In the genomic region with DNA sequence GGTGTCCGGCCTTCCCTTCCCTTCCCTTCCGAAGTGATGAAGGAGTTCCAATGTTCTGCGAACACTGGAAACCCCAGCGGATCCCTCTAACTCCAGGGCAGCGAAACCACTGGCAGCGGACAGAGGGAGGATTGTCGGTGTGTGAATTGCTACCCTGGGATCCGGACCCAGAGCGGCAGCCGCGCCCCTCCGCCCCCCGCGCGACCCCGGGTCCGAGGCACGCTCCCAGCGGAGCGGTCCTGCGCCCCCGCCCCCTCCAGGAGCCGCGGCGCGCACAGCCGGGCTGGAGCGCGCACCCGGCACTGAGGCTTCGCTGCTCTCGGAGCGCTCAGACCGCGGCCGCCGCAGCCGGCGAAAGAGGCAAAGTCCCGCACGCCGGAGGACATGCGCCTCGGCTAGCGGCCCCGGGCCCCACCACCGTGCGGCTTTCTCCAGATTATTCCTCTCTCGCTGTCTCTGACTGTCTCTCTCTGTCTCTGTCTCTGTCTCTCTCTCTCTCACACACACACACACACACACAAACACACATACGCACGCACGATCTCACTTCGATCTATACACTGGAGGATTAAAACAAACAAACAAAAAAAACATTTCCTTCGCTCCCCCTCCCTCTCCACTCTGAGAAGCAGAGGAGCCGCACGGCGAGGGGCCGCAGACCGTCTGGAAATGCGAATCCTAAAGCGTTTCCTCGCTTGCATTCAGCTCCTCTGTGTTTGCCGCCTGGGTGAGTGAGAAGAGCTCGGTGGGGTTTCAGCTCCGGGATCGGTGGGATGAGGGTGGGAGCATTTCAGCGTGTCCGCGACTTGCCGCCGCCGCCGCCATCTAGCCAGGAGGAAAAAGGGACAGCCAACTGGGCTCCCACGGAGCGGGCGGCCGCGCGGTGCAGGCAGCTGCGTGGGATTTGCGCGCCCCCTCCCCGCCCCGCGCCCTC, we compare ENCODE assay signal across 9 cellular contexts. TPM values are rescaled to one million over a fixed set of nuclear protein-coding genes. Genes with fewer than 3 reads are reported as not detected.
DNase-seq lines count a peak whose midpoint lies in the region; ATAC-seq, FAIRE-seq and TF ChIP-seq lines count a peak whose summit lies in the region.
"Had no signal": no experiment of that assay in that cellular context is flagged by ENCODE, and none has a peak within 500 bp of the region (broad histone marks: within the 10 kb centered on the region; RNA-seq: fewer than 3 reads in every experiment).

TSS of gene PTPRZ1 (plus strand) at position 331 of the 934 bp plus-strand sequence. CDS start at position 670, 339 bp downstream.

- H3K4me1 ChIP-seq in liver (ENCODE audit: control insufficient read depth in 4 of 4, insufficient read depth in 4 of 4, low read length in 3 of 4): peaks cover 2 to 20% (median 10%) of the 10 kb centered on the region in 4 donors

- H3K36me3 ChIP-seq in liver (ENCODE audit: control insufficient read depth in 4 of 4, insufficient read depth in 3 of 4, low read depth in 1 of 4, low read length in 3 of 4): no peaks in the 10 kb centered on the region

- intact Hi-C loops in dorsolateral prefrontal cortex (cut with DNase I): loop anchor here in 1 of 2 donors (5.0 kb wide), 1 partner anchor 36 kb away; no protein-coding TSS in a partner anchor

- H3K4me3 ChIP-seq in dorsolateral prefrontal cortex: peak within 1 kb of the TSS; percentile 39 to 81 (median 62)
- peak within 1 kb of the TSS; percentile 59 to 64 (median 60) for H3K4me3 ChIP-seq in liver (ENCODE audit: low read depth in 1 of 3, low read length in 3 of 3)

- peak; percentile 25 for DNase-seq in NCI-H2196 (lab: John Stamatoyannopoulos, UW; ENCODE audit: unreplicated experiment)
- no peak for DNase-seq in NCI-H2196 treated with DMSO at 0.1 percent for 48 hours (lab: John Stamatoyannopoulos, UW; ENCODE audit: unreplicated experiment)
- DNase-seq in NCI-H2227 treated with DMSO at 0.1 percent for 48 hours (lab: John Stamatoyannopoulos, UW): peak; percentile 63
- DNase-seq in dorsolateral prefrontal cortex: peak; percentile 16 to 61 (median 34)
- DNase-seq in superior temporal gyrus (ENCODE audit: extremely low spot score): peak; percentile 30
- DNase-seq in H54 (ENCODE audit: insufficient read length, low spot score): no peak
- DNase-seq: CD4-positive, CD25-positive, alpha-beta regulatory T cell had no signal

- TF ChIP-seq CTCF in dorsolateral prefrontal cortex (IDR thresholded peaks at IDR 0.05 in 54 of 56, conservative IDR thresholded peaks at IDR 0.05 in 2 of 56; ENCODE audit: low read depth in 1 of 56, partially characterized antibody in 56 of 56): no peak
- TF ChIP-seq CTCF in liver (IDR thresholded peaks at IDR 0.05; ENCODE audit: low read depth, low read length, missing input control): no peak

- no peak for TF ChIP-seq POLR2A in H54 (IDR thresholded peaks at IDR 0.05; ENCODE audit: low read depth, low read length)

- ATAC-seq in HG03159 (IDR thresholded peaks at IDR 0.05; ENCODE audit: unreplicated experiment): no peak

- no peak for TF ChIP-seq RAD21 in liver (IDR thresholded peaks at IDR 0.05)

- H3K9me3 ChIP-seq in liver (ENCODE audit: control insufficient read depth in 4 of 4, low read length in 3 of 4): no peaks in the 10 kb centered on the region

- no peak within 1 kb of the TSS for H3K9ac ChIP-seq in liver (ENCODE audit: low read depth in 1 of 2, low read length in 2 of 2)

- WGBS in liver: 2% methylated on average over 85 of the region's 85 CpGs

- peak within 1 kb of the TSS in 50 of 59 donors; percentile 2 to 88 (median 68) for H3K27ac ChIP-seq in dorsolateral prefrontal cortex
- H3K27ac ChIP-seq in liver (ENCODE audit: low read depth in 1 of 2, low read length in 2 of 2): no peak within 1 kb of the TSS

- peaks cover 0 to 77% (median 30%) of the 10 kb centered on the region in 45 donors for H3K27me3 ChIP-seq in dorsolateral prefrontal cortex
- H3K27me3 ChIP-seq in liver (ENCODE audit: control insufficient read depth in 4 of 4, insufficient read depth in 4 of 4, low read length in 3 of 4): peaks cover 0 to 10% (median 4%) of the 10 kb centered on the region in 4 donors

- FAIRE-seq in H54 (lab: Jason Lieb, UNC): no peak

TF ChIP-seq in liver, 16 proteins besides CTCF, POLR2A, EP300 and RAD21:
- no peak for TF ChIP-seq RXRA (IDR thresholded peaks at IDR 0.05)
- TF ChIP-seq, protein P1, sequence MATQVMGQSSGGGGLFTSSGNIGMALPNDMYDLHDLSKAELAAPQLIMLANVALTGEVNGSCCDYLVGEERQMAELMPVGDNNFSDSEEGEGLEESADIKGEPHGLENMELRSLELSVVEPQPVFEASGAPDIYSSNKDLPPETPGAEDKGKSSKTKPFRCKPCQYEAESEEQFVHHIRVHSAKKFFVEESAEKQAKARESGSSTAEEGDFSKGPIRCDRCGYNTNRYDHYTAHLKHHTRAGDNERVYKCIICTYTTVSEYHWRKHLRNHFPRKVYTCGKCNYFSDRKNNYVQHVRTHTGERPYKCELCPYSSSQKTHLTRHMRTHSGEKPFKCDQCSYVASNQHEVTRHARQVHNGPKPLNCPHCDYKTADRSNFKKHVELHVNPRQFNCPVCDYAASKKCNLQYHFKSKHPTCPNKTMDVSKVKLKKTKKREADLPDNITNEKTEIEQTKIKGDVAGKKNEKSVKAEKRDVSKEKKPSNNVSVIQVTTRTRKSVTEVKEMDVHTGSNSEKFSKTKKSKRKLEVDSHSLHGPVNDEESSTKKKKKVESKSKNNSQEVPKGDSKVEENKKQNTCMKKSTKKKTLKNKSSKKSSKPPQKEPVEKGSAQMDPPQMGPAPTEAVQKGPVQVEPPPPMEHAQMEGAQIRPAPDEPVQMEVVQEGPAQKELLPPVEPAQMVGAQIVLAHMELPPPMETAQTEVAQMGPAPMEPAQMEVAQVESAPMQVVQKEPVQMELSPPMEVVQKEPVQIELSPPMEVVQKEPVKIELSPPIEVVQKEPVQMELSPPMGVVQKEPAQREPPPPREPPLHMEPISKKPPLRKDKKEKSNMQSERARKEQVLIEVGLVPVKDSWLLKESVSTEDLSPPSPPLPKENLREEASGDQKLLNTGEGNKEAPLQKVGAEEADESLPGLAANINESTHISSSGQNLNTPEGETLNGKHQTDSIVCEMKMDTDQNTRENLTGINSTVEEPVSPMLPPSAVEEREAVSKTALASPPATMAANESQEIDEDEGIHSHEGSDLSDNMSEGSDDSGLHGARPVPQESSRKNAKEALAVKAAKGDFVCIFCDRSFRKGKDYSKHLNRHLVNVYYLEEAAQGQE (IDR thresholded peaks at IDR 0.05): no peak
- no peak for TF ChIP-seq SP1 (IDR thresholded peaks at IDR 0.05)
- TF ChIP-seq YY1 (IDR thresholded peaks at IDR 0.05): no peak

RNA-seq across cellular contexts. Expression of gene PTPRZ1, which starts in this region (rescaled TPM):
- total RNA-seq in dorsolateral prefrontal cortex (100 to 1,000 TPM in 112 of 120 experiments, 10 to 100 TPM in 8; 80.1 to 321 (median 135) TPM), liver (under 1 TPM; 0.09 to 0.17 TPM)
- under 1 TPM in 1 of 2 donors, not detected in 1; 0.07 TPM for polyA plus RNA-seq in liver
- total RNA-seq: CD4-positive, CD25-positive, alpha-beta regulatory T cell had no signal
- polyA plus RNA-seq: CD4-positive, CD25-positive, alpha-beta regulatory T cell had no signal

Comparison
In these comparisons a context has a peak if more than half of its experiments do, and no peak if none do; other contexts are left out.
1. RNA of gene PTPRZ1 (total RNA-seq): 80.1 to 321 TPM in dorsolateral prefrontal cortex; 0.09 to 0.17 TPM in liver; every median in the first group is over 10 times any median in the second.
2. DNase-seq: peak in NCI-H2196 (single experiment), NCI-H2227 treated with DMSO at 0.1 percent for 48 hours (single experiment), dorsolateral prefrontal cortex (10 of 10) and superior temporal gyrus (single experiment); none in NCI-H2196 treated with DMSO at 0.1 percent for 48 hours (single experiment) and H54 (single experiment).
3. H3K27ac ChIP-seq: peak in dorsolateral prefrontal cortex (50 of 59); none in liver (0 of 2).